17 cellular contexts compared by ENCODE assay signal in the genomic region with DNA sequence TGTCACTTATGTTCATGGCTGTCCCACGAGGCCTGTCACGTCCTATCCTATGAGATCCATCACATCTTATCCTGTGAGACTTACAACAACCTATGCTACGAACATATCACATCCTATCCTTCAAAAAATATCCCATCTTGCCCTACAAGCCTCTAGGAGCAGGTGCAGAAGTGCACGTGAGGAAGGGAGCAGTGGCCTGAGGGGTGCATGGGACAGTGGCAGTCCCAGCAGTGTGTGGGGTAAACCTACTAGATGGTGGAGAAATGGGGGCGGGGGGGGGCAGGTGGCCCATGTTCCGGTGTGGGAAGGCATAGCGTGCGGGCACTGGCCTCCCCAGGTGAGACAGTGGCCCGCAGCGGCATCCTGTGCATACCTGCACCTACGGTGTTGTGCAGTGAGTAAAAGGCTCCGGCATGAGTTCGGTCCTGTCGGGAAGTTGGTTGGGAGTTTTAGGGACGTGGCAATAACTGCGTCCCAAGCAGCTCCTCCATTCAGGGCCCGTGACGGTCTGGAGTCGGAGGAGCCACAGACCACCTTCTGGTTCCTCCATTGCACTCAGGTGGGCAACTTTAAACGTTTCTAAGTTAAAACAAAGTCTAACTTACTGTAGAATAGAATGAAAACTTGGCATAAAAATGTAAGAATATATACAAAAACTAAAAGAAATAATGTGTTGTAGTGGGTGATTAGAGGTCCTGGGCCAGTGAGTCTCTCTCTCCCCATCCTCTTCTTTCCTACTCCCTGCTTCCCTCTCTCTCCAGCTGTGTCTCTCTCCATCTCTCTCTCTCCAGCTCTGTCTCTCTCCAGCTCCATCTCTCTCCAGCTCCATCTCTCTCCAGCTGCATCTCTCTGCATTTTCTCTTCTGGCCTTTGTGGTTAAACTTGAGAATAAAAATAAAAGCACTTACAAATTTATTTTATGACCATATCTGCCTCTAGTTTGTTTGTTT.
"Had no signal": no experiment of that assay in that cellular context is flagged by ENCODE, and none has a peak within 500 bp of the region (broad histone marks: within the 10 kb centered on the region; RNA-seq: fewer than 3 reads in every experiment).

No MANE protein-coding gene starts in this region.

- H3K27me3 Mint-ChIP-seq: activated CD8-positive, alpha-beta T cell treated with anti-CD3 and anti-CD28 coated beads for 36 hours; memory B cell; naive thymus-derived CD8-positive, alpha-beta T cell had no signal

- H3K4me3 Mint-ChIP-seq: activated CD8-positive, alpha-beta T cell treated with anti-CD3 and anti-CD28 coated beads for 36 hours; memory B cell; naive thymus-derived CD8-positive, alpha-beta T cell; T-helper 1 cell treated with Interleukin-12 subunit alpha and Interleukin-12 subunit beta and Interleukin-4 antibody, amounts not matched to agents 30 μg/mL and 1 μg/mL, for 36 hours had no signal

- H3K9me3 Mint-ChIP-seq: activated CD8-positive, alpha-beta T cell treated with anti-CD3 and anti-CD28 coated beads for 36 hours; activated naive CD4-positive, alpha-beta T cell treated with anti-CD3 and anti-CD28 coated beads, Interleukin-2, amount 50 U/mL, for 72 hours; memory B cell; naive thymus-derived CD8-positive, alpha-beta T cell; T-helper 1 cell treated with Interleukin-12 subunit alpha and Interleukin-12 subunit beta and Interleukin-4 antibody, amounts not matched to agents 30 μg/mL and 1 μg/mL, for 36 hours had no signal

- H3K9me3 ChIP-seq: thoracic aorta, uterus had no signal

- H3K36me3 Mint-ChIP-seq: activated naive CD4-positive, alpha-beta T cell treated with anti-CD3 and anti-CD28 coated beads, Interleukin-2, amount 50 U/mL, for 72 hours had no signal

- H3K27ac Mint-ChIP-seq: activated CD8-positive, alpha-beta T cell treated with anti-CD3 and anti-CD28 coated beads for 36 hours; memory B cell; T-helper 1 cell treated with Interleukin-12 subunit alpha and Interleukin-12 subunit beta and Interleukin-4 antibody, amounts not matched to agents 30 μg/mL and 1 μg/mL, for 36 hours had no signal

- DNase-seq: activated CD4-positive, alpha-beta T cell treated with anti-CD3 and anti-CD28 coated beads for 4 hours; activated CD8-positive, alpha-beta T cell treated with anti-CD3 and anti-CD28 coated beads for 36 hours; activated effector memory CD4-positive, alpha-beta T cell treated with anti-CD3 and anti-CD28 coated beads, Interleukin-2, amount 50 U/mL, for 16 hours; activated T-cell treated with anti-CD3 and anti-CD28 coated beads, Interleukin-2, amount 50 U/mL, for 48 hours; cortex of kidney; effector CD8-positive, alpha-beta T cell; foreskin melanocyte; left ventricle myocardium superior; naive thymus-derived CD8-positive, alpha-beta T cell; occipital lobe; stimulated activated CD4-positive, alpha-beta T cell treated with anti-CD3 and anti-CD28 coated beads, Interleukin-12 subunit alpha, Interleukin-12 subunit beta, amount 100 ng/mL, for 4 hours; stimulated activated CD4-positive, alpha-beta T cell treated with anti-CD3 and anti-CD28 coated beads, Interleukin-2, amount 100 ng/mL, for 24 hours; uterus had no signal

- H3K27me3 ChIP-seq: uterus had no signal

- H3K27ac ChIP-seq: thoracic aorta, uterus had no signal

- H3K4me3 ChIP-seq: thoracic aorta, uterus had no signal

- H3K36me3 ChIP-seq: thoracic aorta, uterus had no signal
